14 cellular contexts compared by ENCODE assay signal in genomic region chr17:30263552-30264333, GRCh38. TPM values are rescaled to one million over a fixed set of nuclear protein-coding genes. Genes with fewer than 3 reads are reported as not detected.
DNase-seq lines count a peak whose midpoint lies in the region; ATAC-seq, FAIRE-seq and TF ChIP-seq lines count a peak whose summit lies in the region.
"Had no signal": no experiment of that assay in that cellular context is flagged by ENCODE, and none has a peak within 500 bp of the region (broad histone marks: within the 10 kb centered on the region; RNA-seq: fewer than 3 reads in every experiment).

No MANE protein-coding gene starts in this region.

- peaks cover 36% of the 10 kb centered on the region for H3K36me3 Mint-ChIP-seq in central memory CD8-positive, alpha-beta T cell (ENCODE audit: insufficient read depth)

- peak; percentile 51 for DNase-seq in MG63
- no peak for DNase-seq in central memory CD8-positive, alpha-beta T cell (ENCODE audit: low spot score in 2 of 2)
- peak; percentile 84 for DNase-seq in kidney glomerular epithelial cell (lab: John Stamatoyannopoulos, UW)
- DNase-seq in stromal cell of bone marrow (ENCODE audit: low read depth) = peak; percentile 5
- DNase-seq in urothelium cell line (ENCODE audit: low spot score) = no peak
- DNase-seq in H54 (ENCODE audit: insufficient read length, low spot score) = no peak
- no peak for DNase-seq in KG1 (lab: John Stamatoyannopoulos, UW)
- DNase-seq in medulla oblongata (ENCODE audit: extremely low spot score) = no peak
- DNase-seq: DMS 273 treated with DMSO at 0.1 percent for 48 hours, mucosa of descending colon, NCI-H446 had no signal

- no peaks in the 10 kb centered on the region for H3K27me3 ChIP-seq in MG63
- H3K27me3 ChIP-seq: gastroesophageal sphincter had no signal

- no peaks in the 10 kb centered on the region for H3K9me3 ChIP-seq in MG63
- H3K9me3 ChIP-seq: gastroesophageal sphincter, mucosa of descending colon had no signal

- ATAC-seq in central memory CD8-positive, alpha-beta T cell (replicated peaks; ENCODE audit: extremely low read depth, poor library complexity, severe bottlenecking) = no peak
- ATAC-seq: gastroesophageal sphincter, mucosa of descending colon had no signal

- H3K27me3 Mint-ChIP-seq in central memory CD8-positive, alpha-beta T cell = no peaks in the 10 kb centered on the region

- no peaks in the 10 kb centered on the region for H3K9me3 Mint-ChIP-seq in central memory CD8-positive, alpha-beta T cell
- H3K9me3 Mint-ChIP-seq: activated T-helper 1 cell treated with anti-CD3 and anti-CD28 coated beads, Interleukin-12 subunit alpha, Interleukin-12 subunit beta, Interleukin-2, Interleukin-4 antibody, amounts not matched to agents 30 ng/mL and 10 ng/mL and 1 ng/mL, durations not matched to agents 14 hours and 24 hours and 36 hours had no signal

- H3K36me3 ChIP-seq in MG63 = peaks cover 61% of the 10 kb centered on the region

- no peak for TF ChIP-seq POLR2A in H54 (IDR thresholded peaks at IDR 0.05; ENCODE audit: low read depth, low read length)

- H3K4me3 Mint-ChIP-seq in central memory CD8-positive, alpha-beta T cell = no peak overlapping the region
- H3K4me3 Mint-ChIP-seq: activated T-helper 1 cell treated with anti-CD3 and anti-CD28 coated beads, Interleukin-12 subunit alpha, Interleukin-12 subunit beta, Interleukin-2, Interleukin-4 antibody, amounts not matched to agents 30 ng/mL and 10 ng/mL and 1 ng/mL, durations not matched to agents 14 hours and 24 hours and 36 hours had no signal

- peaks cover 8% of the 10 kb centered on the region for H3K4me1 Mint-ChIP-seq in central memory CD8-positive, alpha-beta T cell

- no peak for FAIRE-seq in urothelium cell line (lab: Jason Lieb, UNC)
- no peak for FAIRE-seq in H54 (lab: Jason Lieb, UNC)
- FAIRE-seq: colon had no signal

- H3K4me3 ChIP-seq in MG63 = no peak overlapping the region
- H3K4me3 ChIP-seq: gastroesophageal sphincter, mucosa of descending colon had no signal

- peak overlapping the region; percentile 27 for H3K27ac Mint-ChIP-seq in central memory CD8-positive, alpha-beta T cell (ENCODE audit: low read depth)
- H3K27ac Mint-ChIP-seq: activated T-helper 1 cell treated with anti-CD3 and anti-CD28 coated beads, Interleukin-12 subunit alpha, Interleukin-12 subunit beta, Interleukin-2, Interleukin-4 antibody, amounts not matched to agents 30 ng/mL and 10 ng/mL and 1 ng/mL, durations not matched to agents 14 hours and 24 hours and 36 hours had no signal

RNA-seq across cellular contexts. Expression of gene BLMH, which starts 28.0 kb away (rescaled TPM):
- total RNA-seq in MG63 (2014; rRNA removed; shearing (Covaris generic); ENCODE audit: low replicate concordance) = 44.7 and 45.0 TPM in 2 replicates

RNA-seq across cellular contexts. Expression of gene SLC6A4, which starts 28.2 kb away (rescaled TPM):
- total RNA-seq in MG63 (2014; rRNA removed; shearing (Covaris generic); ENCODE audit: low replicate concordance) = not detected in 2 replicates
- total RNA-seq: activated T-helper 1 cell treated with anti-CD3 and anti-CD28 coated beads, Interleukin-12 subunit alpha, Interleukin-12 subunit beta, Interleukin-2, Interleukin-4 antibody, amounts not matched to agents 30 ng/mL and 10 ng/mL and 1 ng/mL, durations not matched to agents 14 hours and 24 hours and 36 hours had no signal

Comparison
In these comparisons a context has a peak if more than half of its experiments do, and no peak if none do; other contexts are left out.
1. DNase-seq: peak in MG63 (single experiment), kidney glomerular epithelial cell (single experiment) and stromal cell of bone marrow (single experiment); none in central memory CD8-positive, alpha-beta T cell (0 of 2), urothelium cell line (single experiment), H54 (single experiment), KG1 (single experiment) and medulla oblongata (single experiment).